ENCODE assay signal across 23 cellular contexts in the genomic region with DNA sequence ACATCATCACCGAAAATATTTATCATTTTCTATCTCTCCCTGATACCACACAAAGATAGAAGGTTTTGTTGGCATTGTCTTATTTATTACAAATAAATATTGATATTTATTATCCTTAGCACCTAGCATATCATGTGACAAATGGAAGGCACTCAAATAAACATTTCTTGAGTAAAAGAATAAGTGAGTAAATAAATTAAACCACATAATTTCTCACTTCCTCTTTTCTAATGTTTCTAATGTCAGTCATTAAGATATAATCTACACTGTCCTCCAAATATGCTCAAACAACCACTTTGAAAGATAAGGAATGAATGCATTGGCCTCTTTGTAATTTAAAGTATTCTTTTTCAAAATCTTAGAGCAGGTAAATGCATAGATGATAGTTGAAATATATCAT.
DNase-seq lines count a peak whose midpoint lies in the region; ATAC-seq, FAIRE-seq and TF ChIP-seq lines count a peak whose summit lies in the region.
"Had no signal": no experiment of that assay in that cellular context is flagged by ENCODE, and none has a peak within 500 bp of the region (broad histone marks: within the 10 kb centered on the region; RNA-seq: fewer than 3 reads in every experiment).

No MANE protein-coding gene starts in this region.

- no TSS peak for BruUV-seq in GM12878 (replicated peaks; lab: Mats Ljungman, UMichigan)

- H3K9ac ChIP-seq in GM12878 (ENCODE audit: control insufficient read depth, insufficient read depth, low read length) = no peak overlapping the region

- H4K20me1 ChIP-seq in DOHH2 (ENCODE audit: control insufficient read depth, insufficient read depth, low read depth, low read length) = no peaks in the 10 kb centered on the region
- H4K20me1 ChIP-seq in GM12878 (ENCODE audit: control insufficient read depth, insufficient read depth) = no peaks in the 10 kb centered on the region

- SMC1A ChIA-PET in GM12878 (lab: Charles Lee; ENCODE audit: uncharacterized antibody, unreplicated experiment) = interaction anchor here (1.3 to 2.6 kb wide), 2 partner anchors 10 to 23 kb away, joined by 5 to 13 read pairs; no protein-coding TSS in a partner anchor

- no peak for TF ChIP-seq CTCF in DOHH2 (IDR thresholded peaks at IDR 0.05; ENCODE audit: low read depth, low read length, poor library complexity, severe bottlenecking)
- no peak for TF ChIP-seq CTCF in GM12878 (IDR thresholded peaks at IDR 0.05 in 2 of 3, conservative IDR thresholded peaks at IDR 0.05 in 1 of 3; ENCODE audit: control insufficient read depth in 2 of 3, extremely low read depth in 1 of 3, insufficient read depth in 1 of 3, low read depth in 3 of 3, low read length in 3 of 3)
- TF ChIP-seq CTCF in transverse colon (IDR thresholded peaks at IDR 0.05) = no peak

- no peak for TF ChIP-seq POLR2A in GM12891 (IDR thresholded peaks at IDR 0.05; ENCODE audit: low read depth, low read length)
- no peak for TF ChIP-seq POLR2A in GM12878 (IDR thresholded peaks at IDR 0.05; ENCODE audit: low read depth, low read length)
- TF ChIP-seq POLR2A in transverse colon (IDR thresholded peaks at IDR 0.05) = no peak

- H3K27me3 ChIP-seq in DOHH2 (ENCODE audit: control insufficient read depth, low read length) (no peaks in the 10 kb centered on the region), GM12878 (replicated peaks in 1 of 2; ENCODE audit: control insufficient read depth in 2 of 2, insufficient read depth in 2 of 2, low read length in 1 of 2) (no peaks in the 10 kb centered on the region), transverse colon (no peaks in the 10 kb centered on the region)
- H3K27me3 ChIP-seq: BE2C had no signal

- FAIRE-seq in GM12891 (lab: Jason Lieb, UNC) (no peak), GM12878 (lab: Jason Lieb, UNC) (no peak)
- FAIRE-seq: A549, D721Med, GM18507, GM19239, H1 had no signal

- no peaks in the 10 kb centered on the region for H3K9me2 ChIP-seq in DOHH2 (replicated peaks; ENCODE audit: control insufficient read depth, low read length)

- H3F3A ChIP-seq in DOHH2 (ENCODE audit: control insufficient read depth, insufficient read depth) = no peaks in the 10 kb centered on the region

- no peaks in the 10 kb centered on the region for H3K4me1 Mint-ChIP-seq in naive thymus-derived CD8-positive, alpha-beta T cell
- H3K4me1 Mint-ChIP-seq: CD14-positive monocyte had no signal

- H3K27me3 Mint-ChIP-seq in naive thymus-derived CD8-positive, alpha-beta T cell = no peaks in the 10 kb centered on the region

- H3K79me2 ChIP-seq in DOHH2 (ENCODE audit: control insufficient read depth, low read length) = no peaks in the 10 kb centered on the region
- no peaks in the 10 kb centered on the region for H3K79me2 ChIP-seq in GM12878 (ENCODE audit: control insufficient read depth, insufficient read depth, low read length)

- H3K36me3 ChIP-seq in DOHH2 (ENCODE audit: control insufficient read depth, low read length) (no peaks in the 10 kb centered on the region), GM12878 (ENCODE audit: control insufficient read depth in 2 of 2, insufficient read depth in 2 of 2, low read length in 1 of 2) (no peaks in the 10 kb centered on the region), transverse colon (no peaks in the 10 kb centered on the region)
- H3K36me3 ChIP-seq: BE2C had no signal

- no peaks in the 10 kb centered on the region for H3K36me3 Mint-ChIP-seq in naive thymus-derived CD8-positive, alpha-beta T cell
- H3K36me3 Mint-ChIP-seq: CD14-positive monocyte; CD8-positive, alpha-beta T cell had no signal

- H3K4me2 ChIP-seq in DOHH2 (ENCODE audit: low read length) (peak overlapping the region; percentile 54), GM12878 (ENCODE audit: control insufficient read depth, insufficient read depth) (no peak overlapping the region)
- H3K4me2 ChIP-seq: A549 had no signal

- 50% methylated on average over 1 of the region's 1 CpG for WGBS in GM12878 (ENCODE audit: insufficient coverage, insufficient replicate concordance, low lambda C conversion rate, missing lambda C conversion rate)
- WGBS in transverse colon (ENCODE audit: low coverage in 1 of 2), 2 donors = 45 to 84% methylated on average over 1 of the region's 1 CpG

- in situ Hi-C loops in GM12878 (cut with MboI) (no loop called here), transverse colon (cut with MboI; ENCODE audit: low pct_ligation_motif_present in 1 of 4, low pct_unique_long_range_greater_than_20kb in 1 of 4, low sequenced_read_pairs in 3 of 4) (no loop called here)

- H3K9me3 Mint-ChIP-seq in naive thymus-derived CD8-positive, alpha-beta T cell = peaks cover 0 to 18% (median 0%) of the 10 kb centered on the region in 9 donors
- H3K9me3 Mint-ChIP-seq: CD8-positive, alpha-beta T cell had no signal

- no peak for TF ChIP-seq RAD21 in GM12878 (IDR thresholded peaks at IDR 0.05; ENCODE audit: insufficient read depth, low read depth, low read length)

- H3K4me3 Mint-ChIP-seq in naive thymus-derived CD8-positive, alpha-beta T cell = no peak overlapping the region
- H3K4me3 Mint-ChIP-seq: CD14-positive monocyte; CD8-positive, alpha-beta T cell; HFFc6 had no signal

- RAD21 ChIA-PET in GM12878 (lab: Charles Lee; ENCODE audit: unreplicated experiment) = no interaction called here

- CTCF ChIA-PET in GM12878 (lab: Yijun Ruan, JAX) = interaction anchor here (1.3 kb wide), 1 partner anchor 9 kb away, joined by 3 read pairs; no protein-coding TSS in a partner anchor

- H3K9me3 ChIP-seq in DOHH2 (ENCODE audit: control insufficient read depth, insufficient read depth, low read length) (no peaks in the 10 kb centered on the region), GM12878 (replicated peaks; ENCODE audit: control insufficient read depth, insufficient read depth, low read length) (no peaks in the 10 kb centered on the region; the same call in 2 of the 3 replicates), transverse colon (no peaks in the 10 kb centered on the region)
- H3K9me3 ChIP-seq: A549, BE2C had no signal

- no peak overlapping the region for H3K27ac Mint-ChIP-seq in naive thymus-derived CD8-positive, alpha-beta T cell
- H3K27ac Mint-ChIP-seq: CD14-positive monocyte; CD8-positive, alpha-beta T cell; HFFc6 had no signal

- no peak overlapping the region for H2AFZ ChIP-seq in GM12878 (ENCODE audit: control insufficient read depth, low read depth, low read length)

- TF ChIP-seq EP300 in GM12878 (IDR thresholded peaks at IDR 0.05; ENCODE audit: borderline replicate concordance in 1 of 2, control insufficient read depth in 1 of 2, low read depth in 2 of 2, low read length in 2 of 2) (no peak), transverse colon (IDR thresholded peaks at IDR 0.05; ENCODE audit: low read depth) (no peak)

- POLR2A ChIA-PET in GM12878 (lab: Charles Lee) = no interaction called here
- POLR2A ChIA-PET in naive thymus-derived CD8-positive, alpha-beta T cell (lab: Charles Lee) = no interaction called here

- H3K4me1 ChIP-seq in DOHH2 (ENCODE audit: control insufficient read depth, low read length) (peaks cover 45% of the 10 kb centered on the region), GM12878 (ENCODE audit: control insufficient read depth, insufficient read depth, low read length) (no peaks in the 10 kb centered on the region), transverse colon (no peaks in the 10 kb centered on the region)
- H3K4me1 ChIP-seq: A549, BE2C had no signal

- DNase-seq in GM12891 (ENCODE audit: insufficient read length, low spot score) (no peak), GM12878 (ENCODE audit: low read depth, low spot score) (no peak), transverse colon (no peak), NCI-H1092 treated with DMSO at 0.1 percent for 48 hours (lab: John Stamatoyannopoulos, UW) (no peak)
- DNase-seq in naive thymus-derived CD8-positive, alpha-beta T cell = no peak
- DNase-seq: BE2C; CD8-positive, alpha-beta T cell; COR-L47; DMS153; DMS79 treated with DMSO at 0.1 percent for 48 hours; GDM1; HCEC 1CT; HFFc6; IMR-90; KBM-7 had no signal

- peak overlapping the region; percentile 26 for H3K4me3 ChIP-seq in DOHH2 (ENCODE audit: low read length)
- H3K4me3 ChIP-seq in GM12878 = no peak overlapping the region
- H3K4me3 ChIP-seq in transverse colon = no peak overlapping the region
- H3K4me3 ChIP-seq: A549 had no signal

- H3K27ac ChIP-seq in DOHH2 (ENCODE audit: low read depth, low read length) = peak overlapping the region; percentile 23; the same call in 1 of the 2 replicates
- no peak overlapping the region for H3K27ac ChIP-seq in GM12878 (ENCODE audit: control insufficient read depth, insufficient read depth)
- H3K27ac ChIP-seq in transverse colon = no peak overlapping the region
- H3K27ac ChIP-seq: A549 had no signal

- ATAC-seq in HG03175 (IDR thresholded peaks at IDR 0.05; ENCODE audit: unreplicated experiment) (peak; percentile 43), GM12878 (peak; percentile 76)
- ATAC-seq in naive thymus-derived CD8-positive, alpha-beta T cell = no peak
- ATAC-seq: A549; CD8-positive, alpha-beta T cell had no signal

- intact Hi-C loops in GM12878 (cut with micrococcal nuclease; ENCODE audit: unreplicated experiment) = loop anchor here (10.0 kb wide), 1 partner anchor 393 kb away; no protein-coding TSS in a partner anchor
- intact Hi-C loops in transverse colon (cut with DNase I; ENCODE audit: low total_unique reads) = no loop called here

TF ChIP-seq in GM12891, 5 proteins besides CTCF, POLR2A, EP300 and RAD21:
- TF ChIP-seq TAF1 (IDR thresholded peaks at IDR 0.05; ENCODE audit: low read depth, low read length) (no peak), SPI1 (IDR thresholded peaks at IDR 0.05; ENCODE audit: low read depth, low read length) (peak; percentile 78)

TF ChIP-seq in GM12878, 131 proteins besides CTCF, POLR2A, EP300 and RAD21 (continues in another document):
- TF ChIP-seq ZNF217 (IDR thresholded peaks at IDR 0.05) (peak; percentile 38; the same call in 1 of the 2 replicates), BMI1 (IDR thresholded peaks at IDR 0.05; ENCODE audit: borderline replicate concordance) (peak; percentile 54; the same call in 1 of the 2 replicates), DPF2 (IDR thresholded peaks at IDR 0.05) (0 out of 2 replicates have a peak, but pooled peaks have one; percentile 43), RAD51 (IDR thresholded peaks at IDR 0.05) (peak; percentile 61), FOXK2 (IDR thresholded peaks at IDR 0.05) (no peak), NFXL1 (IDR thresholded peaks at IDR 0.05; ENCODE audit: borderline replicate concordance) (no peak), RUNX3 (IDR thresholded peaks at IDR 0.05; ENCODE audit: low read length) (peak; percentile 64; the same call in 1 of the 2 replicates), MTA2 (IDR thresholded peaks at IDR 0.05; ENCODE audit: low read depth) (peak; percentile 68)
- TF ChIP-seq, protein P1, sequence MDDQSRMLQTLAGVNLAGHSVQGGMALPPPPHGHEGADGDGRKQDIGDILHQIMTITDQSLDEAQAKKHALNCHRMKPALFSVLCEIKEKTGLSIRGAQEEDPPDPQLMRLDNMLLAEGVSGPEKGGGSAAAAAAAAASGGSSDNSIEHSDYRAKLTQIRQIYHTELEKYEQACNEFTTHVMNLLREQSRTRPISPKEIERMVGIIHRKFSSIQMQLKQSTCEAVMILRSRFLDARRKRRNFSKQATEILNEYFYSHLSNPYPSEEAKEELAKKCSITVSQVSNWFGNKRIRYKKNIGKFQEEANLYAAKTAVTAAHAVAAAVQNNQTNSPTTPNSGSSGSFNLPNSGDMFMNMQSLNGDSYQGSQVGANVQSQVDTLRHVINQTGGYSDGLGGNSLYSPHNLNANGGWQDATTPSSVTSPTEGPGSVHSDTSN (IDR thresholded peaks at IDR 0.05; ENCODE audit: insufficient replicate concordance, low read depth, low read length) = no peak

Comparison
In these comparisons a context has a peak if more than half of its experiments do, and no peak if none do; other contexts are left out.
1. ATAC-seq: peak in HG03175 (single experiment) and GM12878 (single experiment); none in naive thymus-derived CD8-positive, alpha-beta T cell (0 of 2).